1 cellular context compared by ENCODE assay signal in the genomic region with DNA sequence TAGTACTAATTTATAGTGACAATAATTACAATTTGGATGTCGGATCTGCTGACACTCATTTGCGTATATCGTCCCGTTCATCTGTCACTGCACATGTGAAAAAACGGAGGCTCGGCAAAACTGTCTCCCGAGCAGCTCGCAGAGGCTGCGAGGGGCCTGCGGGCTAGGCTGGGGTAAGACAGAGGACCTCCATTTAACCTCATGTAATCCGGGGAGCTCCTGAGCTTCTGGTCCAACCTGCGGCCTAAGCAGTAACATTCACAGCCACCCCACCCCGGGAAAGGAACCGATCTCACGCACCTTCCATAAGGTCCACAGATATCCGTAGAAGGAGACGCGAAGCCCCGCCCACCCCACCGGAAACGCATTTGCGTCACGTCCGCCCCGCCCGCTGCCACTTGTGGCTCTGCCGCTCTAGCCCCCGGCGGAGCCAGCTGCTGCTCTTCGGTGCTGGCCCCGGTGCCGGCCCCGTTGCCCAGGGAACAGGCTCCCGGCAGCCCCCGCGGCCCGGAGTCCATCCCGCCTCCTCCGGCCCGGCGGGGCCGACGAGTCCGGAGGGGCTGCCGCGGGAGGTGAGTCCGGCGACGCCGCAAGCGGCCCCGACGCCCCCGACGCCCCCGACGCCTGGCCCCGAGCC.
TF ChIP-seq lines count a peak whose summit lies in the region.

A gene (minus strand): TSS at position 346 of the 637 bp plus-strand sequence. CDS start 39 bp downstream, at position 307.
A gene with protein sequence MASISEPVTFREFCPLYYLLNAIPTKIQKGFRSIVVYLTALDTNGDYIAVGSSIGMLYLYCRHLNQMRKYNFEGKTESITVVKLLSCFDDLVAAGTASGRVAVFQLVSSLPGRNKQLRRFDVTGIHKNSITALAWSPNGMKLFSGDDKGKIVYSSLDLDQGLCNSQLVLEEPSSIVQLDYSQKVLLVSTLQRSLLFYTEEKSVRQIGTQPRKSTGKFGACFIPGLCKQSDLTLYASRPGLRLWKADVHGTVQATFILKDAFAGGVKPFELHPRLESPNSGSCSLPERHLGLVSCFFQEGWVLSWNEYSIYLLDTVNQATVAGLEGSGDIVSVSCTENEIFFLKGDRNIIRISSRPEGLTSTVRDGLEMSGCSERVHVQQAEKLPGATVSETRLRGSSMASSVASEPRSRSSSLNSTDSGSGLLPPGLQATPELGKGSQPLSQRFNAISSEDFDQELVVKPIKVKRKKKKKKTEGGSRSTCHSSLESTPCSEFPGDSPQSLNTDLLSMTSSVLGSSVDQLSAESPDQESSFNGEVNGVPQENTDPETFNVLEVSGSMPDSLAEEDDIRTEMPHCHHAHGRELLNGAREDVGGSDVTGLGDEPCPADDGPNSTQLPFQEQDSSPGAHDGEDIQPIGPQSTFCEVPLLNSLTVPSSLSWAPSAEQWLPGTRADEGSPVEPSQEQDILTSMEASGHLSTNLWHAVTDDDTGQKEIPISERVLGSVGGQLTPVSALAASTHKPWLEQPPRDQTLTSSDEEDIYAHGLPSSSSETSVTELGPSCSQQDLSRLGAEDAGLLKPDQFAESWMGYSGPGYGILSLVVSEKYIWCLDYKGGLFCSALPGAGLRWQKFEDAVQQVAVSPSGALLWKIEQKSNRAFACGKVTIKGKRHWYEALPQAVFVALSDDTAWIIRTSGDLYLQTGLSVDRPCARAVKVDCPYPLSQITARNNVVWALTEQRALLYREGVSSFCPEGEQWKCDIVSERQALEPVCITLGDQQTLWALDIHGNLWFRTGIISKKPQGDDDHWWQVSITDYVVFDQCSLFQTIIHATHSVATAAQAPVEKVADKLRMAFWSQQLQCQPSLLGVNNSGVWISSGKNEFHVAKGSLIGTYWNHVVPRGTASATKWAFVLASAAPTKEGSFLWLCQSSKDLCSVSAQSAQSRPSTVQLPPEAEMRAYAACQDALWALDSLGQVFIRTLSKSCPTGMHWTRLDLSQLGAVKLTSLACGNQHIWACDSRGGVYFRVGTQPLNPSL (N-terminal part only) (plus strand): TSS at position 397 of the 637 bp plus-strand sequence. CDS start 13,781 bp downstream, outside the sequence.

TF ChIP-seq in K562, 482 proteins besides CTCF, POLR2A, EP300 and RAD21 (continued from another document):
- TF ChIP-seq, protein P1, sequence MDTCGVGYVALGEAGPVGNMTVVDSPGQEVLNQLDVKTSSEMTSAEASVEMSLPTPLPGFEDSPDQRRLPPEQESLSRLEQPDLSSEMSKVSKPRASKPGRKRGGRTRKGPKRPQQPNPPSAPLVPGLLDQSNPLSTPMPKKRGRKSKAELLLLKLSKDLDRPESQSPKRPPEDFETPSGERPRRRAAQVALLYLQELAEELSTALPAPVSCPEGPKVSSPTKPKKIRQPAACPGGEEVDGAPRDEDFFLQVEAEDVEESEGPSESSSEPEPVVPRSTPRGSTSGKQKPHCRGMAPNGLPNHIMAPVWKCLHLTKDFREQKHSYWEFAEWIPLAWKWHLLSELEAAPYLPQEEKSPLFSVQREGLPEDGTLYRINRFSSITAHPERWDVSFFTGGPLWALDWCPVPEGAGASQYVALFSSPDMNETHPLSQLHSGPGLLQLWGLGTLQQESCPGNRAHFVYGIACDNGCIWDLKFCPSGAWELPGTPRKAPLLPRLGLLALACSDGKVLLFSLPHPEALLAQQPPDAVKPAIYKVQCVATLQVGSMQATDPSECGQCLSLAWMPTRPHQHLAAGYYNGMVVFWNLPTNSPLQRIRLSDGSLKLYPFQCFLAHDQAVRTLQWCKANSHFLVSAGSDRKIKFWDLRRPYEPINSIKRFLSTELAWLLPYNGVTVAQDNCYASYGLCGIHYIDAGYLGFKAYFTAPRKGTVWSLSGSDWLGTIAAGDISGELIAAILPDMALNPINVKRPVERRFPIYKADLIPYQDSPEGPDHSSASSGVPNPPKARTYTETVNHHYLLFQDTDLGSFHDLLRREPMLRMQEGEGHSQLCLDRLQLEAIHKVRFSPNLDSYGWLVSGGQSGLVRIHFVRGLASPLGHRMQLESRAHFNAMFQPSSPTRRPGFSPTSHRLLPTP (IDR thresholded peaks at IDR 0.05; ENCODE audit: borderline replicate concordance, extremely low read depth, insufficient read length) = no peak
- TF ChIP-seq THRAP3 (IDR thresholded peaks at IDR 0.05; ENCODE audit: borderline replicate concordance) (no peak), ZNF551 (CRISPR knock-in tag; IDR thresholded peaks at IDR 0.05) (no peak), NR2C1 (IDR thresholded peaks at IDR 0.05) (no peak), NR2C1 (tag; IDR thresholded peaks at IDR 0.05) (no peak), ZFX (CRISPR knock-in tag; IDR thresholded peaks at IDR 0.05) (peak; percentile 36), CREBBP (IDR thresholded peaks at IDR 0.05; ENCODE audit: low read depth, low read length) (no peak), HDAC8 (tag; IDR thresholded peaks at IDR 0.05) (no peak), CBX1 (IDR thresholded peaks at IDR 0.05; ENCODE audit: low read depth) (no peak), PTTG1 (tag; IDR thresholded peaks at IDR 0.05; ENCODE audit: low read depth) (no peak), KDM1A (IDR thresholded peaks at IDR 0.05) (no peak), RB1 (IDR thresholded peaks at IDR 0.05; ENCODE audit: low read depth) (0 out of 2 replicates have a peak, but pooled peaks have one; percentile 13), ERF (CRISPR knock-in tag; IDR thresholded peaks at IDR 0.05) (no peak), NFXL1 (CRISPR knock-in tag; IDR thresholded peaks at IDR 0.05) (no peak), NR2C2 (CRISPR knock-in tag; IDR thresholded peaks at IDR 0.05) (no peak), NR2C2 (tag; IDR thresholded peaks at IDR 0.05) (no peak), U2AF1 (optimal IDR thresholded peaks at IDR 0.05; ENCODE audit: low read depth, low read length) (no peak), KLF10 (CRISPR knock-in tag; IDR thresholded peaks at IDR 0.05) (no peak), ZNF124 (CRISPR knock-in tag; IDR thresholded peaks at IDR 0.05) (no peak), PCBP1 (IDR thresholded peaks at IDR 0.05; ENCODE audit: low read depth, low read length, poor library complexity, severe bottlenecking) (no peak), PHB2 (IDR thresholded peaks at IDR 0.05; ENCODE audit: low read depth) (no peak), RBFOX2 (IDR thresholded peaks at IDR 0.05; ENCODE audit: low read depth, low read length) (peak; percentile 69), CBFB (CRISPR knock-in tag; IDR thresholded peaks at IDR 0.05) (no peak), ZNF785 (CRISPR knock-in tag; IDR thresholded peaks at IDR 0.05) (no peak), JUND (IDR thresholded peaks at IDR 0.05; ENCODE audit: borderline replicate concordance, low read depth, low read length) (peak; percentile 31; the same call in 1 of the 2 replicates), JUND (tag; IDR thresholded peaks at IDR 0.05; ENCODE audit: borderline replicate concordance, low read depth, low read length) (no peak), RCOR1 (IDR thresholded peaks at IDR 0.05; ENCODE audit: borderline replicate concordance in 1 of 2, low read depth in 2 of 2, low read length in 2 of 2) (no peak), ZNF583 (CRISPR knock-in tag; IDR thresholded peaks at IDR 0.05) (no peak), HMG20B (CRISPR knock-in tag; IDR thresholded peaks at IDR 0.05) (no peak), GABPB1 (CRISPR knock-in tag; IDR thresholded peaks at IDR 0.05) (peak; percentile 86), SNIP1 (IDR thresholded peaks at IDR 0.05; ENCODE audit: low read depth) (0 out of 2 replicates have a peak, but pooled peaks have one; percentile 64), DNMT1 (IDR thresholded peaks at IDR 0.05) (no peak), KAT8 (IDR thresholded peaks at IDR 0.05; ENCODE audit: low read depth) (no peak), MIER1 (IDR thresholded peaks at IDR 0.05; ENCODE audit: low read depth) (no peak), KLF1 (tag; IDR thresholded peaks at IDR 0.05) (no peak), GTF2E2 (tag; IDR thresholded peaks at IDR 0.05) (no peak), PRPF4 (IDR thresholded peaks at IDR 0.05; ENCODE audit: insufficient read depth, low read depth, low read length, poor library complexity, severe bottlenecking) (no peak), TCF7 (IDR thresholded peaks at IDR 0.05; ENCODE audit: borderline replicate concordance) (no peak), NONO (IDR thresholded peaks at IDR 0.05; ENCODE audit: low read depth in 2 of 2, low read length in 1 of 2) (no peak), FOXK1 (CRISPR knock-in tag; IDR thresholded peaks at IDR 0.05; ENCODE audit: borderline replicate concordance) (no peak), SAFB2 (IDR thresholded peaks at IDR 0.05; ENCODE audit: borderline replicate concordance, low read depth, low read length, severe bottlenecking) (no peak), BDP1 (IDR thresholded peaks at IDR 0.05; ENCODE audit: insufficient read depth, insufficient read length) (no peak)
- TF ChIP-seq, protein P2, sequence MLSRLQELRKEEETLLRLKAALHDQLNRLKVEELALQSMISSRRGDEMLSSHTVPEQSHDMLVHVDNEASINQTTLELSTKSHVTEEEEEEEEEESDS (CRISPR knock-in tag; IDR thresholded peaks at IDR 0.05) = no peak
- TF ChIP-seq, protein P3, sequence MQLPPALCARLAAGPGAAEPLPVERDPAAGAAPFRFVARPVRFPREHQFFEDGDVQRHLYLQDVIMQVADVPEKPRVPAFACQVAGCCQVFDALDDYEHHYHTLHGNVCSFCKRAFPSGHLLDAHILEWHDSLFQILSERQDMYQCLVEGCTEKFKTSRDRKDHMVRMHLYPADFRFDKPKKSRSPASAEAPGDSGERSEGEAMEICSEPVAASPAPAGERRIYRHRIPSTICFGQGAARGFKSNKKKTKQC (CRISPR knock-in tag; IDR thresholded peaks at IDR 0.05) = no peak
- TF ChIP-seq, protein P4, sequence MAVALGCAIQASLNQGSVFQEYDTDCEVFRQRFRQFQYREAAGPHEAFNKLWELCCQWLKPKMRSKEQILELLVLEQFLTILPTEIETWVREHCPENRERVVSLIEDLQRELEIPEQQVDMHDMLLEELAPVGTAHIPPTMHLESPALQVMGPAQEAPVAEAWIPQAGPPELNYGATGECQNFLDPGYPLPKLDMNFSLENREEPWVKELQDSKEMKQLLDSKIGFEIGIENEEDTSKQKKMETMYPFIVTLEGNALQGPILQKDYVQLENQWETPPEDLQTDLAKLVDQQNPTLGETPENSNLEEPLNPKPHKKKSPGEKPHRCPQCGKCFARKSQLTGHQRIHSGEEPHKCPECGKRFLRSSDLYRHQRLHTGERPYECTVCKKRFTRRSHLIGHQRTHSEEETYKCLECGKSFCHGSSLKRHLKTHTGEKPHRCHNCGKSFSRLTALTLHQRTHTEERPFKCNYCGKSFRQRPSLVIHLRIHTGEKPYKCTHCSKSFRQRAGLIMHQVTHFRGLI (CRISPR knock-in tag; IDR thresholded peaks at IDR 0.05) = no peak
- TF ChIP-seq, protein P5, sequence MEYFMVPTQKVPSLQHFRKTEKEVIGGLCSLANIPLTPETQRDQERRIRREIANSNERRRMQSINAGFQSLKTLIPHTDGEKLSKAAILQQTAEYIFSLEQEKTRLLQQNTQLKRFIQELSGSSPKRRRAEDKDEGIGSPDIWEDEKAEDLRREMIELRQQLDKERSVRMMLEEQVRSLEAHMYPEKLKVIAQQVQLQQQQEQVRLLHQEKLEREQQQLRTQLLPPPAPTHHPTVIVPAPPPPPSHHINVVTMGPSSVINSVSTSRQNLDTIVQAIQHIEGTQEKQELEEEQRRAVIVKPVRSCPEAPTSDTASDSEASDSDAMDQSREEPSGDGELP (CRISPR knock-in tag; IDR thresholded peaks at IDR 0.05; ENCODE audit: borderline replicate concordance) = peak; percentile 97
- TF ChIP-seq, protein P6, sequence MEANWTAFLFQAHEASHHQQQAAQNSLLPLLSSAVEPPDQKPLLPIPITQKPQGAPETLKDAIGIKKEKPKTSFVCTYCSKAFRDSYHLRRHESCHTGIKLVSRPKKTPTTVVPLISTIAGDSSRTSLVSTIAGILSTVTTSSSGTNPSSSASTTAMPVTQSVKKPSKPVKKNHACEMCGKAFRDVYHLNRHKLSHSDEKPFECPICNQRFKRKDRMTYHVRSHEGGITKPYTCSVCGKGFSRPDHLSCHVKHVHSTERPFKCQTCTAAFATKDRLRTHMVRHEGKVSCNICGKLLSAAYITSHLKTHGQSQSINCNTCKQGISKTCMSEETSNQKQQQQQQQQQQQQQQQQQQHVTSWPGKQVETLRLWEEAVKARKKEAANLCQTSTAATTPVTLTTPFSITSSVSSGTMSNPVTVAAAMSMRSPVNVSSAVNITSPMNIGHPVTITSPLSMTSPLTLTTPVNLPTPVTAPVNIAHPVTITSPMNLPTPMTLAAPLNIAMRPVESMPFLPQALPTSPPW (CRISPR knock-in tag; IDR thresholded peaks at IDR 0.05) = peak; percentile 72; the same call in 1 of the 2 replicates
- TF ChIP-seq, protein P7, sequence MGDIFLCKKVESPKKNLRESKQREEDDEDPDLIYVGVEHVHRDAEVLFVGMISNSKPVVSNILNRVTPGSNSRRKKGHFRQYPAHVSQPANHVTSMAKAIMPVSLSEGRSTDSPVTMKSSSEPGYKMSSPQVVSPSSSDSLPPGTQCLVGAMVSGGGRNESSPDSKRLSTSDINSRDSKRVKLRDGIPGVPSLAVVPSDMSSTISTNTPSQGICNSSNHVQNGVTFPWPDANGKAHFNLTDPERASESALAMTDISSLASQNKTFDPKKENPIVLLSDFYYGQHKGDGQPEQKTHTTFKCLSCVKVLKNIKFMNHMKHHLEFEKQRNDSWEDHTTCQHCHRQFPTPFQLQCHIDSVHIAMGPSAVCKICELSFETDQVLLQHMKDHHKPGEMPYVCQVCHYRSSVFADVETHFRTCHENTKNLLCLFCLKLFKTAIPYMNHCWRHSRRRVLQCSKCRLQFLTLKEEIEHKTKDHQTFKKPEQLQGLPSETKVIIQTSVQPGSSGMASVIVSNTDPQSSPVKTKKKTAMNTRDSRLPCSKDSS (IDR thresholded peaks at IDR 0.05; ENCODE audit: low read depth, partially characterized antibody) = no peak
